2 cellular contexts compared by ENCODE assay signal in the genomic region with DNA sequence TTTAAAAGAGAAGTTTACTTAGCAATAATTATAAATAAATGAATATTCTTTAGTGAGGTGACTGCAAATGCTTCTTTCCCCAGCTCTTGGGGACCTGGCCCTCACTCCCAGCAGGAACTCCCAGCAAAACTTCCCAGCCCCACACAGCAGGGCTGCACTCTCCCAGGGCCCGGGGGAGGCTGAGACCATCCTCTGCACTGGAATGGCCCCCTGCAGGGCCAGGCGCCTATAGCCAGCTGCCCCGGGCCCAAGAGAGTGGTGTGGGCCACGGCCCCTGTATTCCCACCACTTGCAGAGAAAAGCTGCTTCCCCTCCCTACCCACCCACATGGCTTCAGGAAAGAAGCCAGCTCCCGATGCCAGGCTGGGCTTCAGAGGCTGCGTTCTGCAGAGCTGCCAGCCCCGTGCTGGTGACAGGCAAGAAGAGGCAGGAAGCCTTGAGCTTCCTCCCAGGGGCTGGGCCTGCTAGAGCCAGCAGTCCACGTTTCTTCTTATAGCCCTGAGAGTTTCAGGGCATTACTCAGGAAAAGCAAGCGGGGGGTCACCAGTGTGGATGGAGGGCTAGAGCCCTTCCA.
TF ChIP-seq lines count a peak whose summit lies in the region.

No MANE protein-coding gene starts in this region.

TF ChIP-seq in HEK293, 187 proteins besides CTCF, POLR2A, EP300 and RAD21 (continued from another document):
- 0 out of 2 replicates have a peak, but pooled peaks have one; percentile 22 for TF ChIP-seq ZFHX2 (tag by site-specific recombination; conservative IDR thresholded peaks at IDR 0.05)
- TF ChIP-seq ZIC2 (tag by site-specific recombination; IDR thresholded peaks at IDR 0.05) = peak; percentile 77

TF ChIP-seq in GM12878, 131 proteins besides CTCF, POLR2A, EP300 and RAD21 (continued from another document):
- TF ChIP-seq PML (IDR thresholded peaks at IDR 0.05; ENCODE audit: low read length) = no peak
- no peak for TF ChIP-seq BMI1 (IDR thresholded peaks at IDR 0.05; ENCODE audit: borderline replicate concordance)
- TF ChIP-seq CHD1 (IDR thresholded peaks at IDR 0.05; ENCODE audit: low read depth, low read length) = no peak
- no peak for TF ChIP-seq MYB (IDR thresholded peaks at IDR 0.05; ENCODE audit: borderline replicate concordance, low read depth, low read length)
- TF ChIP-seq HCFC1 (IDR thresholded peaks at IDR 0.05; ENCODE audit: low read length) = no peak
- no peak for TF ChIP-seq YBX1 (IDR thresholded peaks at IDR 0.05)
- TF ChIP-seq BACH1 (IDR thresholded peaks at IDR 0.05; ENCODE audit: borderline replicate concordance) = no peak
- no peak for TF ChIP-seq YY1 (IDR thresholded peaks at IDR 0.05; ENCODE audit: low read depth, low read length)
- no peak for TF ChIP-seq CBX5 (IDR thresholded peaks at IDR 0.05; ENCODE audit: low read depth)
- TF ChIP-seq, protein P1, sequence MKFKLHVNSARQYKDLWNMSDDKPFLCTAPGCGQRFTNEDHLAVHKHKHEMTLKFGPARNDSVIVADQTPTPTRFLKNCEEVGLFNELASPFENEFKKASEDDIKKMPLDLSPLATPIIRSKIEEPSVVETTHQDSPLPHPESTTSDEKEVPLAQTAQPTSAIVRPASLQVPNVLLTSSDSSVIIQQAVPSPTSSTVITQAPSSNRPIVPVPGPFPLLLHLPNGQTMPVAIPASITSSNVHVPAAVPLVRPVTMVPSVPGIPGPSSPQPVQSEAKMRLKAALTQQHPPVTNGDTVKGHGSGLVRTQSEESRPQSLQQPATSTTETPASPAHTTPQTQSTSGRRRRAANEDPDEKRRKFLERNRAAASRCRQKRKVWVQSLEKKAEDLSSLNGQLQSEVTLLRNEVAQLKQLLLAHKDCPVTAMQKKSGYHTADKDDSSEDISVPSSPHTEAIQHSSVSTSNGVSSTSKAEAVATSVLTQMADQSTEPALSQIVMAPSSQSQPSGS (IDR thresholded peaks at IDR 0.05; ENCODE audit: low read length) = no peak
- TF ChIP-seq NFIC (IDR thresholded peaks at IDR 0.05; ENCODE audit: low read depth, low read length) = no peak
- no peak for TF ChIP-seq ETV6 (conservative IDR thresholded peaks at IDR 0.05 in 1 of 2, IDR thresholded peaks at IDR 0.05 in 1 of 2; ENCODE audit: borderline replicate concordance in 1 of 2, low read depth in 1 of 2)
